Comparison of ENCODE assay signal across 1 cellular context in the genomic region with DNA sequence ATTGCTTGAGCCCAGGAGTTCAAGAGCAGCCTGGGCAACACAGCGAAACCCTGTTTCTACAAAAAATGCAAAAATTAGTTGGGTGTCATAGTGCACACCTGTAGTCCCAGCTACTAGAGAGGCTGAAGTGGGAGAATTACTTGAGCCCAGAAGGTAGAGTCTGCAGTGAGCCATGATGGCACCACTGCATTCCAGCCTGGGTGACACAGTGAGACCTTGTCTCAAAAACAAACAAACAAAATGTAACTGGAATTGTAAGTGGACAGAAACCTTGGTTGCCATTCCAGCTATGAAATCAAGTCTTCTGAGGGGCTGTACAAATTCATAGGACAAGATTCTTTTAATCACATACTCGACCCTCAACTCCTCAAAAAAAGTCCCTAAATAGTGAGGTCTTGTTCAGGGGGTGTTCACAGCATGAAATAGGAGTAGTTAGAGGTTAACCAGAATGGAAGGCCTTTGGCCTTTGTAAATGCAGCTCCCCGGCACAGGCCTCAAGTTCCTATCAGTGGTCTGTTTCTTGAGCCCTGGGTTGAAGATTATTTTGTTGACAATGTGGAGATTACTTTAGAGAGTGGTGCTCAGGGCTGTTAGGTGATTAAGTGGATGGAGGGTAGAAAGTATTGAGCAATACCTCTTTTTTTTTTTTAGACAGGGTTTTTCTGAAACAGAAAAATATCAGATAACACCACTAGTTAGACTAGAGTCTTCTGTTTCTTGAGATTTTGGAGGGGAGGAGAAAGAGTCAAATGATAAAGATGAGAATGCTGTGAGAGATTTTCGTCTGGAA.
TF ChIP-seq lines count a peak whose summit lies in the region.

No MANE protein-coding gene starts in this region.

TF ChIP-seq in HepG2, 621 proteins besides CTCF, POLR2A, EP300 and RAD21 (continued from another document and continues in another):
- TF ChIP-seq, protein P1, sequence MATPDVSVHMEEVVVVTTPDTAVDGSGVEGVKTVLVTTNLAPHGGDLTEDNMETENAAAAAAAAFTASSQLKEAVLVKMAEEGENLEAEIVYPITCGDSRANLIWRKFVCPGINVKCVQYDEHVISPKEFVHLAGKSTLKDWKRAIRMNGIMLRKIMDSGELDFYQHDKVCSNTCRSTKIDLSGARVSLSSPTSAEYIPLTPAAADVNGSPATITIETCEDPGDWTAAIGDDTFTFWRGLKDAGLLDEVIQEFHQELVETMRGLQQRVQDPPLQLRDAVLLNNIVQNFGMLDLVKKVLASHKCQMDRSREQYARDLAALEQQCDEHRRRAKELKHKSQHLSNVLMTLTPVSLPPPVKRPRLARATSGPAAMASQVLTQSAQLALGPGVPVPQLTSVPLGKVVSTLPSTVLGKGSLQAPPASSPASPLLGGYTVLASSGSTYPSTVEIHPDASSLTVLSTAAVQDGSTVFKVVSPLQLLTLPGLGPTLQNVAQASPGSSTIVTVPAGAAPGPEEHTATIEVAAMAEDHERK (CRISPR knock-in tag; IDR thresholded peaks at IDR 0.05; ENCODE audit: low read depth) = no peak
- TF ChIP-seq KDM1A (CRISPR knock-in tag; IDR thresholded peaks at IDR 0.05) = no peak
- no peak for TF ChIP-seq ISX (CRISPR knock-in tag; conservative IDR thresholded peaks at IDR 0.05)
- TF ChIP-seq STAG1 (CRISPR knock-in tag; IDR thresholded peaks at IDR 0.05) = no peak
- TF ChIP-seq PCBP1 (IDR thresholded peaks at IDR 0.05; ENCODE audit: borderline replicate concordance, low read depth, low read length) = no peak
- TF ChIP-seq SOX5 (CRISPR knock-in tag; IDR thresholded peaks at IDR 0.05; ENCODE audit: borderline replicate concordance) = no peak
- no peak for TF ChIP-seq YY1 (IDR thresholded peaks at IDR 0.05; ENCODE audit: insufficient read depth, insufficient replicate concordance, low read depth, low read length)
- no peak for TF ChIP-seq ZNF883 (CRISPR knock-in tag; IDR thresholded peaks at IDR 0.05; ENCODE audit: not compliant biosample characterization)
- no peak for TF ChIP-seq KLF15 (CRISPR knock-in tag; IDR thresholded peaks at IDR 0.05; ENCODE audit: borderline replicate concordance)
- no peak for TF ChIP-seq NR2F1 (CRISPR knock-in tag; IDR thresholded peaks at IDR 0.05)
- no peak for TF ChIP-seq ZNF143 (CRISPR knock-in tag; IDR thresholded peaks at IDR 0.05)
- no peak for TF ChIP-seq CENPX (CRISPR knock-in tag; IDR thresholded peaks at IDR 0.05)
- TF ChIP-seq RBM22 (optimal IDR thresholded peaks at IDR 0.05; ENCODE audit: low read length) = no peak
- TF ChIP-seq FOSL2 (CRISPR knock-in tag; IDR thresholded peaks at IDR 0.05) = no peak
- TF ChIP-seq, protein P2, sequence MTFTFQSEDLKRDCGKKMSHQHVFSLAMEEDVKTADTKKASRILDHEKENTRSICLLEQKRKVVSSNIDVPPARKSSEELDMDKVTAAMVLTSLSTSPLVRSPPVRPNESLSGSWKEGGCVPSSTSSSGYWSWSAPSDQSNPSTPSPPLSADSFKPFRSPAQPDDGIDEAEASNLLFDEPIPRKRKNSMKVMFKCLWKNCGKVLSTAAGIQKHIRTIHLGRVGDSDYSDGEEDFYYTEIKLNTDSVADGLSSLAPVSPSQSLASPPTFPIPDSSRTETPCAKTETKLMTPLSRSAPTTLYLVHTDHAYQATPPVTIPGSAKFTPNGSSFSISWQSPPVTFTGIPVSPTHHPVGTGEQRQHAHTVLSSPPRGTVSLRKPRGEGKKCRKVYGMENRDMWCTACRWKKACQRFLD (CRISPR knock-in tag; IDR thresholded peaks at IDR 0.05; ENCODE audit: borderline replicate concordance) = no peak
- TF ChIP-seq, protein P3, sequence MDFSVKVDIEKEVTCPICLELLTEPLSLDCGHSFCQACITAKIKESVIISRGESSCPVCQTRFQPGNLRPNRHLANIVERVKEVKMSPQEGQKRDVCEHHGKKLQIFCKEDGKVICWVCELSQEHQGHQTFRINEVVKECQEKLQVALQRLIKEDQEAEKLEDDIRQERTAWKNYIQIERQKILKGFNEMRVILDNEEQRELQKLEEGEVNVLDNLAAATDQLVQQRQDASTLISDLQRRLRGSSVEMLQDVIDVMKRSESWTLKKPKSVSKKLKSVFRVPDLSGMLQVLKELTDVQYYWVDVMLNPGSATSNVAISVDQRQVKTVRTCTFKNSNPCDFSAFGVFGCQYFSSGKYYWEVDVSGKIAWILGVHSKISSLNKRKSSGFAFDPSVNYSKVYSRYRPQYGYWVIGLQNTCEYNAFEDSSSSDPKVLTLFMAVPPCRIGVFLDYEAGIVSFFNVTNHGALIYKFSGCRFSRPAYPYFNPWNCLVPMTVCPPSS (IDR thresholded peaks at IDR 0.05) = no peak
- TF ChIP-seq ZNF746 (CRISPR knock-in tag; IDR thresholded peaks at IDR 0.05) = no peak
- no peak for TF ChIP-seq REL (CRISPR knock-in tag; conservative IDR thresholded peaks at IDR 0.05)
- TF ChIP-seq, protein P4, sequence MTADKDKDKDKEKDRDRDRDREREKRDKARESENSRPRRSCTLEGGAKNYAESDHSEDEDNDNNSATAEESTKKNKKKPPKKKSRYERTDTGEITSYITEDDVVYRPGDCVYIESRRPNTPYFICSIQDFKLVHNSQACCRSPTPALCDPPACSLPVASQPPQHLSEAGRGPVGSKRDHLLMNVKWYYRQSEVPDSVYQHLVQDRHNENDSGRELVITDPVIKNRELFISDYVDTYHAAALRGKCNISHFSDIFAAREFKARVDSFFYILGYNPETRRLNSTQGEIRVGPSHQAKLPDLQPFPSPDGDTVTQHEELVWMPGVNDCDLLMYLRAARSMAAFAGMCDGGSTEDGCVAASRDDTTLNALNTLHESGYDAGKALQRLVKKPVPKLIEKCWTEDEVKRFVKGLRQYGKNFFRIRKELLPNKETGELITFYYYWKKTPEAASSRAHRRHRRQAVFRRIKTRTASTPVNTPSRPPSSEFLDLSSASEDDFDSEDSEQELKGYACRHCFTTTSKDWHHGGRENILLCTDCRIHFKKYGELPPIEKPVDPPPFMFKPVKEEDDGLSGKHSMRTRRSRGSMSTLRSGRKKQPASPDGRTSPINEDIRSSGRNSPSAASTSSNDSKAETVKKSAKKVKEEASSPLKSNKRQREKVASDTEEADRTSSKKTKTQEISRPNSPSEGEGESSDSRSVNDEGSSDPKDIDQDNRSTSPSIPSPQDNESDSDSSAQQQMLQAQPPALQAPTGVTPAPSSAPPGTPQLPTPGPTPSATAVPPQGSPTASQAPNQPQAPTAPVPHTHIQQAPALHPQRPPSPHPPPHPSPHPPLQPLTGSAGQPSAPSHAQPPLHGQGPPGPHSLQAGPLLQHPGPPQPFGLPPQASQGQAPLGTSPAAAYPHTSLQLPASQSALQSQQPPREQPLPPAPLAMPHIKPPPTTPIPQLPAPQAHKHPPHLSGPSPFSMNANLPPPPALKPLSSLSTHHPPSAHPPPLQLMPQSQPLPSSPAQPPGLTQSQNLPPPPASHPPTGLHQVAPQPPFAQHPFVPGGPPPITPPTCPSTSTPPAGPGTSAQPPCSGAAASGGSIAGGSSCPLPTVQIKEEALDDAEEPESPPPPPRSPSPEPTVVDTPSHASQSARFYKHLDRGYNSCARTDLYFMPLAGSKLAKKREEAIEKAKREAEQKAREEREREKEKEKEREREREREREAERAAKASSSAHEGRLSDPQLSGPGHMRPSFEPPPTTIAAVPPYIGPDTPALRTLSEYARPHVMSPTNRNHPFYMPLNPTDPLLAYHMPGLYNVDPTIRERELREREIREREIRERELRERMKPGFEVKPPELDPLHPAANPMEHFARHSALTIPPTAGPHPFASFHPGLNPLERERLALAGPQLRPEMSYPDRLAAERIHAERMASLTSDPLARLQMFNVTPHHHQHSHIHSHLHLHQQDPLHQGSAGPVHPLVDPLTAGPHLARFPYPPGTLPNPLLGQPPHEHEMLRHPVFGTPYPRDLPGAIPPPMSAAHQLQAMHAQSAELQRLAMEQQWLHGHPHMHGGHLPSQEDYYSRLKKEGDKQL (CRISPR knock-in tag; IDR thresholded peaks at IDR 0.05; ENCODE audit: low read depth) = 0 out of 2 replicates have a peak, but pooled peaks have one; percentile 19
- TF ChIP-seq, protein P5, sequence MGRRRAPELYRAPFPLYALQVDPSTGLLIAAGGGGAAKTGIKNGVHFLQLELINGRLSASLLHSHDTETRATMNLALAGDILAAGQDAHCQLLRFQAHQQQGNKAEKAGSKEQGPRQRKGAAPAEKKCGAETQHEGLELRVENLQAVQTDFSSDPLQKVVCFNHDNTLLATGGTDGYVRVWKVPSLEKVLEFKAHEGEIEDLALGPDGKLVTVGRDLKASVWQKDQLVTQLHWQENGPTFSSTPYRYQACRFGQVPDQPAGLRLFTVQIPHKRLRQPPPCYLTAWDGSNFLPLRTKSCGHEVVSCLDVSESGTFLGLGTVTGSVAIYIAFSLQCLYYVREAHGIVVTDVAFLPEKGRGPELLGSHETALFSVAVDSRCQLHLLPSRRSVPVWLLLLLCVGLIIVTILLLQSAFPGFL (CRISPR knock-in tag; IDR thresholded peaks at IDR 0.05) = no peak
- no peak for TF ChIP-seq SNAI1 (CRISPR knock-in tag; IDR thresholded peaks at IDR 0.05; ENCODE audit: borderline replicate concordance)
- TF ChIP-seq JUNB (CRISPR knock-in tag; IDR thresholded peaks at IDR 0.05; ENCODE audit: borderline replicate concordance) = no peak
- TF ChIP-seq, protein P6, sequence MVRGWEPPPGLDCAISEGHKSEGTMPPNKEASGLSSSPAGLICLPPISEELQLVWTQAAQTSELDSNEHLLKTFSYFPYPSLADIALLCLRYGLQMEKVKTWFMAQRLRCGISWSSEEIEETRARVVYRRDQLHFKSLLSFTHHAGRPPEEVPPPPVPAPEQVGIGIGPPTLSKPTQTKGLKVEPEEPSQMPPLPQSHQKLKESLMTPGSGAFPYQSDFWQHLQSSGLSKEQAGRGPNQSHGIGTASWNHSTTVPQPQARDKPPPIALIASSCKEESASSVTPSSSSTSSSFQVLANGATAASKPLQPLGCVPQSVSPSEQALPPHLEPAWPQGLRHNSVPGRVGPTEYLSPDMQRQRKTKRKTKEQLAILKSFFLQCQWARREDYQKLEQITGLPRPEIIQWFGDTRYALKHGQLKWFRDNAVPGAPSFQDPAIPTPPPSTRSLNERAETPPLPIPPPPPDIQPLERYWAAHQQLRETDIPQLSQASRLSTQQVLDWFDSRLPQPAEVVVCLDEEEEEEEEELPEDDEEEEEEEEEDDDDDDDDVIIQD (CRISPR knock-in tag; IDR thresholded peaks at IDR 0.05; ENCODE audit: low read depth) = no peak
- TF ChIP-seq, protein P7, sequence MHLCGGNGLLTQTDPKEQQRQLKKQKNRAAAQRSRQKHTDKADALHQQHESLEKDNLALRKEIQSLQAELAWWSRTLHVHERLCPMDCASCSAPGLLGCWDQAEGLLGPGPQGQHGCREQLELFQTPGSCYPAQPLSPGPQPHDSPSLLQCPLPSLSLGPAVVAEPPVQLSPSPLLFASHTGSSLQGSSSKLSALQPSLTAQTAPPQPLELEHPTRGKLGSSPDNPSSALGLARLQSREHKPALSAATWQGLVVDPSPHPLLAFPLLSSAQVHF (CRISPR knock-in tag; IDR thresholded peaks at IDR 0.05) = no peak
- TF ChIP-seq, protein P8, sequence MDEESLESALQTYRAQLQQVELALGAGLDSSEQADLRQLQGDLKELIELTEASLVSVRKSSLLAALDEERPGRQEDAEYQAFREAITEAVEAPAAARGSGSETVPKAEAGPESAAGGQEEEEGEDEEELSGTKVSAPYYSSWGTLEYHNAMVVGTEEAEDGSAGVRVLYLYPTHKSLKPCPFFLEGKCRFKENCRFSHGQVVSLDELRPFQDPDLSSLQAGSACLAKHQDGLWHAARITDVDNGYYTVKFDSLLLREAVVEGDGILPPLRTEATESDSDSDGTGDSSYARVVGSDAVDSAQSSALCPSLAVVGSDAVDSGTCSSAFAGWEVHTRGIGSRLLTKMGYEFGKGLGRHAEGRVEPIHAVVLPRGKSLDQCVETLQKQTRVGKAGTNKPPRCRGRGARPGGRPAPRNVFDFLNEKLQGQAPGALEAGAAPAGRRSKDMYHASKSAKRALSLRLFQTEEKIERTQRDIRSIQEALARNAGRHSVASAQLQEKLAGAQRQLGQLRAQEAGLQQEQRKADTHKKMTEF (CRISPR knock-in tag; IDR thresholded peaks at IDR 0.05) = peak; percentile 16; the same call in 1 of the 2 replicates
- no peak for TF ChIP-seq ZFP90 (CRISPR knock-in tag; IDR thresholded peaks at IDR 0.05; ENCODE audit: borderline replicate concordance)
- TF ChIP-seq, protein P9, sequence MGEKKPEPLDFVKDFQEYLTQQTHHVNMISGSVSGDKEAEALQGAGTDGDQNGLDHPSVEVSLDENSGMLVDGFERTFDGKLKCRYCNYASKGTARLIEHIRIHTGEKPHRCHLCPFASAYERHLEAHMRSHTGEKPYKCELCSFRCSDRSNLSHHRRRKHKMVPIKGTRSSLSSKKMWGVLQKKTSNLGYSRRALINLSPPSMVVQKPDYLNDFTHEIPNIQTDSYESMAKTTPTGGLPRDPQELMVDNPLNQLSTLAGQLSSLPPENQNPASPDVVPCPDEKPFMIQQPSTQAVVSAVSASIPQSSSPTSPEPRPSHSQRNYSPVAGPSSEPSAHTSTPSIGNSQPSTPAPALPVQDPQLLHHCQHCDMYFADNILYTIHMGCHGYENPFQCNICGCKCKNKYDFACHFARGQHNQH (CRISPR knock-in tag; IDR thresholded peaks at IDR 0.05) = no peak
- no peak for TF ChIP-seq NFKBIZ (CRISPR knock-in tag; IDR thresholded peaks at IDR 0.05)
- TF ChIP-seq, protein P10, sequence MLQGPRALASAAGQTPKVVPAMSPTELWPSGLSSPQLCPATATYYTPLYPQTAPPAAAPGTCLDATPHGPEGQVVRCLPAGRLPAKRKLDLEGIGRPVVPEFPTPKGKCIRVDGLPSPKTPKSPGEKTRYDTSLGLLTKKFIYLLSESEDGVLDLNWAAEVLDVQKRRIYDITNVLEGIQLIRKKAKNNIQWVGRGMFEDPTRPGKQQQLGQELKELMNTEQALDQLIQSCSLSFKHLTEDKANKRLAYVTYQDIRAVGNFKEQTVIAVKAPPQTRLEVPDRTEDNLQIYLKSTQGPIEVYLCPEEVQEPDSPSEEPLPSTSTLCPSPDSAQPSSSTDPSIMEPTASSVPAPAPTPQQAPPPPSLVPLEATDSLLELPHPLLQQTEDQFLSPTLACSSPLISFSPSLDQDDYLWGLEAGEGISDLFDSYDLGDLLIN (CRISPR knock-in tag; IDR thresholded peaks at IDR 0.05; ENCODE audit: borderline replicate concordance) = no peak
- no peak for TF ChIP-seq U2AF2 (IDR thresholded peaks at IDR 0.05; ENCODE audit: low read depth, low read length)
- TF ChIP-seq, protein P11, sequence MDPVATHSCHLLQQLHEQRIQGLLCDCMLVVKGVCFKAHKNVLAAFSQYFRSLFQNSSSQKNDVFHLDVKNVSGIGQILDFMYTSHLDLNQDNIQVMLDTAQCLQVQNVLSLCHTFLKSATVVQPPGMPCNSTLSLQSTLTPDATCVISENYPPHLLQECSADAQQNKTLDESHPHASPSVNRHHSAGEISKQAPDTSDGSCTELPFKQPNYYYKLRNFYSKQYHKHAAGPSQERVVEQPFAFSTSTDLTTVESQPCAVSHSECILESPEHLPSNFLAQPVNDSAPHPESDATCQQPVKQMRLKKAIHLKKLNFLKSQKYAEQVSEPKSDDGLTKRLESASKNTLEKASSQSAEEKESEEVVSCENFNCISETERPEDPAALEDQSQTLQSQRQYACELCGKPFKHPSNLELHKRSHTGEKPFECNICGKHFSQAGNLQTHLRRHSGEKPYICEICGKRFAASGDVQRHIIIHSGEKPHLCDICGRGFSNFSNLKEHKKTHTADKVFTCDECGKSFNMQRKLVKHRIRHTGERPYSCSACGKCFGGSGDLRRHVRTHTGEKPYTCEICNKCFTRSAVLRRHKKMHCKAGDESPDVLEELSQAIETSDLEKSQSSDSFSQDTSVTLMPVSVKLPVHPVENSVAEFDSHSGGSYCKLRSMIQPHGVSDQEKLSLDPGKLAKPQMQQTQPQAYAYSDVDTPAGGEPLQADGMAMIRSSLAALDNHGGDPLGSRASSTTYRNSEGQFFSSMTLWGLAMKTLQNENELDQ (CRISPR knock-in tag; IDR thresholded peaks at IDR 0.05; ENCODE audit: borderline replicate concordance) = no peak
- TF ChIP-seq RARA (CRISPR knock-in tag; IDR thresholded peaks at IDR 0.05) = no peak
- TF ChIP-seq, protein P12, sequence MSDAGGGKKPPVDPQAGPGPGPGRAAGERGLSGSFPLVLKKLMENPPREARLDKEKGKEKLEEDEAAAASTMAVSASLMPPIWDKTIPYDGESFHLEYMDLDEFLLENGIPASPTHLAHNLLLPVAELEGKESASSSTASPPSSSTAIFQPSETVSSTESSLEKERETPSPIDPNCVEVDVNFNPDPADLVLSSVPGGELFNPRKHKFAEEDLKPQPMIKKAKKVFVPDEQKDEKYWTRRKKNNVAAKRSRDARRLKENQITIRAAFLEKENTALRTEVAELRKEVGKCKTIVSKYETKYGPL (CRISPR knock-in tag; IDR thresholded peaks at IDR 0.05) = no peak
